Comparison of ENCODE assay signal across 8 cellular contexts in the genomic region with DNA sequence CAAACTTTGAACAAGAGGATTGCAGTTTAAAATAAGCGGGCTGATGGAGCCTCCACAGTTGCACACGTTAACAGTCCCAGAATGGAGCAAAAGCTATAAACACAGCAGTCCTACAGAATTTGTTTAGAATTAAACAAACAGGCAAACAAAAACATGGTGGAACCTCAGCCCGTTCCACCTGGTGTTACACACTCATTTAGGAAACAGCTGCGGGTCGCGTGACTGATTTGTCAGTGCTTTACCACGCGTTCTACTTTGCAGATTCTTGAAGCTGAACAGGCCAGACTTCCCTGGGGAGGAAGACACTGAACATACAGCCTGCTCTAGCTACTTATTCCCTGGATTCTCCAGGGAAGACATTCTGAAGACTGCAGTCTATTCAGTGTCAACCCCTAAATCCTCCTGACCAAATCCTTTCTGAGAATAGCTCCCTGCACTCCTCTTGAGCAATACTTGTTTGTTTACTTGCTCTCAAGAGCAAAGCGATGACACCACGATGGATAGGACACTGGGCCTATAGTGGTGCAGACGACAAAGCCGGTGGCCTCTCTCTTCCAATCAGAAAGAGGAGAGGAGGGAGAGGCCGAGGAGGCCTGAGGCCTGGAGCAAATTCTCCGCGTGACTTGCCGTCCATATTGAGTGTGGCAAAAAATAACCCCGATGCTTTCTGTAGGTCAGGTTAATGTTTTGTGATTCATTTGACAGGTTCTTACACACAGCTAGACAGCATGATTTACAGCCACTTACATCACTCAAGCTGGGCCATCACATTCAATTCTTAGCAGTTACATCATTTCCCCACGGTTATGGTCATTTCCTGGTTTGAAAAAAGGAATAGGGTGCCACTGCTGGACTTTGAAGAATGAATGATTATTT. TPM values are rescaled to one million over a fixed set of nuclear protein-coding genes. Genes with fewer than 3 reads are reported as not detected.
DNase-seq lines count a peak whose midpoint lies in the region; ATAC-seq and TF ChIP-seq lines count a peak whose summit lies in the region.

No MANE protein-coding gene starts in this region.

- peak overlapping the region; percentile 49 for H2AFZ ChIP-seq in KMS-11 (ENCODE audit: low read depth)

- WGBS in esophagus muscularis mucosa: 9% methylated on average over 18 of the region's 18 CpGs

- H3K4me2 ChIP-seq in KMS-11: peak overlapping the region; percentile 46

- H3K9me3 ChIP-seq in esophagus muscularis mucosa (no peaks in the 10 kb centered on the region), muscle layer of colon (ENCODE audit: low read length) (no peaks in the 10 kb centered on the region)

- peaks cover 4% of the 10 kb centered on the region; the same call in 1 of the 2 replicates for H3K79me2 ChIP-seq in KMS-11 (ENCODE audit: insufficient read depth, low read depth)

- peaks cover 40% of the 10 kb centered on the region for H3K4me1 Mint-ChIP-seq in activated T-cell treated with anti-CD3 and anti-CD28 coated beads, Interleukin-2, amount 50 U/mL, for 4 hours (ENCODE audit: low read depth)

- TF ChIP-seq POLR2A in esophagus muscularis mucosa (IDR thresholded peaks at IDR 0.05; ENCODE audit: low read depth): no peak

- peak overlapping the region; percentile 55 for H3K4me3 Mint-ChIP-seq in activated T-cell treated with anti-CD3 and anti-CD28 coated beads, Interleukin-2, amount 50 U/mL, for 4 hours

- peak; percentile 45 for ATAC-seq in GM21825 (IDR thresholded peaks at IDR 0.05; ENCODE audit: unreplicated experiment)
- ATAC-seq in activated T-cell treated with anti-CD3 and anti-CD28 coated beads, Interleukin-2, amount 50 U/mL, for 4 hours: peak; percentile 58 to 60

- TF ChIP-seq EP300 in esophagus muscularis mucosa (IDR thresholded peaks at IDR 0.05): peak; percentile 76

- H3K36me3 ChIP-seq in KMS-11 (ENCODE audit: insufficient read depth): no peaks in the 10 kb centered on the region
- H3K36me3 ChIP-seq in esophagus muscularis mucosa: no peaks in the 10 kb centered on the region
- no peaks in the 10 kb centered on the region for H3K36me3 ChIP-seq in muscle layer of colon (ENCODE audit: insufficient read depth, low read length)

- DNase-seq in DMS53 treated with DMSO at 0.1 percent for 48 hours (lab: John Stamatoyannopoulos, UW; ENCODE audit: unreplicated experiment) (peak; percentile 96), esophagus muscularis mucosa (ENCODE audit: extremely low spot score) (peak; percentile 99)
- peak; percentile 79 for DNase-seq in activated T-cell treated with anti-CD3 and anti-CD28 coated beads, Interleukin-2, amount 50 U/mL, for 4 hours
- peak; percentile 61 to 66 for DNase-seq in stimulated activated CD8-positive, alpha-beta memory T cell treated with anti-CD3 and anti-CD28 coated beads, Interleukin-7, amount 100 ng/mL, for 1 hour (ENCODE audit: low read depth in 2 of 2)

- H3K27me3 ChIP-seq in KMS-11 (ENCODE audit: insufficient read depth, low read depth): no peaks in the 10 kb centered on the region
- H3K27me3 ChIP-seq in esophagus muscularis mucosa: no peaks in the 10 kb centered on the region
- no peaks in the 10 kb centered on the region for H3K27me3 ChIP-seq in muscle layer of colon (ENCODE audit: control insufficient read depth in 1 of 2, insufficient read depth in 2 of 2, low read length in 2 of 2)

- no peaks in the 10 kb centered on the region for H3K36me3 Mint-ChIP-seq in activated T-cell treated with anti-CD3 and anti-CD28 coated beads, Interleukin-2, amount 50 U/mL, for 4 hours (ENCODE audit: insufficient read depth)

- H3K4me1 ChIP-seq in KMS-11 (ENCODE audit: low read depth, poor library complexity, severe bottlenecking) (peaks cover 24% of the 10 kb centered on the region), esophagus muscularis mucosa (peaks cover 38 to 61% (median 49%) of the 10 kb centered on the region in 4 donors), muscle layer of colon (ENCODE audit: insufficient read depth, low read length) (peaks cover 25% of the 10 kb centered on the region)

- H3K9ac ChIP-seq in KMS-11 (peak overlapping the region; percentile 3; the same call in 1 of the 2 replicates), muscle layer of colon (ENCODE audit: low read length) (peak overlapping the region; percentile 12)

- TF ChIP-seq CTCF in KMS-11 (conservative IDR thresholded peaks at IDR 0.05; ENCODE audit: low read depth, low read length) (no peak), esophagus muscularis mucosa (IDR thresholded peaks at IDR 0.05) (no peak)

- no peaks in the 10 kb centered on the region for H4K20me1 ChIP-seq in KMS-11 (ENCODE audit: insufficient read depth)

- H3K27me3 Mint-ChIP-seq in activated T-cell treated with anti-CD3 and anti-CD28 coated beads, Interleukin-2, amount 50 U/mL, for 4 hours (ENCODE audit: low read depth): peaks cover 2% of the 10 kb centered on the region

- intact Hi-C loops in esophagus muscularis mucosa (cut with DNase I): no loop called here

- H3K27ac ChIP-seq in KMS-11 (peak overlapping the region; percentile 64), esophagus muscularis mucosa (replicated peaks in 1 of 4) (peak overlapping the region; percentile 84 to 99 (median 96)), muscle layer of colon (ENCODE audit: low read depth, low read length) (peak overlapping the region; percentile 83)

- H3K9me3 Mint-ChIP-seq in activated T-cell treated with anti-CD3 and anti-CD28 coated beads, Interleukin-2, amount 50 U/mL, for 4 hours: no peaks in the 10 kb centered on the region

- H3K4me3 ChIP-seq in KMS-11 (IDR thresholded peaks at IDR 0.05; ENCODE audit: insufficient read depth, low read depth, low read length) (no peak overlapping the region), esophagus muscularis mucosa (peak overlapping the region; percentile 32 to 46 (median 34)), muscle layer of colon (ENCODE audit: low read depth in 1 of 2, low read length in 2 of 2) (peak overlapping the region; percentile 15 to 28)

TF ChIP-seq in PFSK-1, 5 proteins besides CTCF, POLR2A, EP300 and RAD21:
- TF ChIP-seq TAF1 (IDR thresholded peaks at IDR 0.05; ENCODE audit: borderline replicate concordance, insufficient read depth, low read length) (no peak), SIN3A (IDR thresholded peaks at IDR 0.05; ENCODE audit: borderline replicate concordance, insufficient read depth, low read length) (peak; percentile 53; the same call in 1 of the 2 replicates), POLR2AphosphoS5 (IDR thresholded peaks at IDR 0.05; ENCODE audit: low read depth, low read length) (no peak)

RNA-seq across cellular contexts. Expression of gene MAP1LC3B, which starts 4.0 kb away (rescaled TPM):
- 77.6 TPM for polyA plus RNA-seq in PFSK-1 (2012; ENCODE audit: insufficient read length, low read depth)
- 10 to 100 TPM; 31.5 to 43.2 (median 31.6) TPM for total RNA-seq in activated T-cell treated with anti-CD3 and anti-CD28 coated beads, Interleukin-2, amount 50 U/mL, for 4 hours
- 10 to 100 TPM; 49.4 to 70.6 (median 57.9) TPM for total RNA-seq in esophagus muscularis mucosa

RNA-seq across cellular contexts. Expression of gene FBXO31, which starts 4.6 kb away (rescaled TPM):
- polyA plus RNA-seq in PFSK-1 (2012; ENCODE audit: insufficient read length, low read depth): 39.5 TPM
- total RNA-seq in activated T-cell treated with anti-CD3 and anti-CD28 coated beads, Interleukin-2, amount 50 U/mL, for 4 hours: 10 to 100 TPM; 53.0 to 58.1 (median 55.5) TPM
- total RNA-seq in esophagus muscularis mucosa: 100 to 1,000 TPM in 2 of 4 donors, 10 to 100 TPM in 2; 68.8 to 173 (median 102) TPM
